ENCODE assay signal across 1 cellular context in genomic region chr14:70473825-70474224, GRCh38.
A peak's percentile ranks its signal among the peaks of the same experiment; 100 is the strongest.
TF ChIP-seq lines count a peak whose summit lies in the region.

No MANE protein-coding gene starts in this region.

TF ChIP-seq in GM12878, 131 proteins besides CTCF, POLR2A, EP300 and RAD21:
- TF ChIP-seq BCL11A (IDR thresholded peaks at IDR 0.05; ENCODE audit: low read depth, low read length) (peak; percentile 47; the same call in 1 of the 2 replicates), FOXM1 (IDR thresholded peaks at IDR 0.05; ENCODE audit: low read depth, low read length) (peak; percentile 34; the same call in 1 of the 2 replicates), ZNF687 (IDR thresholded peaks at IDR 0.05) (no peak), MTA2 (IDR thresholded peaks at IDR 0.05; ENCODE audit: low read depth) (peak; percentile 54; the same call in 1 of the 2 replicates), RUNX3 (IDR thresholded peaks at IDR 0.05; ENCODE audit: low read length) (peak; percentile 28; the same call in 1 of the 2 replicates), JUNB (IDR thresholded peaks at IDR 0.05) (peak; percentile 91), RELB (IDR thresholded peaks at IDR 0.05; ENCODE audit: low read depth) (peak; percentile 33; the same call in 1 of the 2 replicates), BCL3 (IDR thresholded peaks at IDR 0.05; ENCODE audit: borderline replicate concordance, insufficient read depth, low read depth, low read length, poor library complexity, severe bottlenecking) (peak; percentile 27), NFIC (IDR thresholded peaks at IDR 0.05; ENCODE audit: low read depth, low read length) (peak; percentile 47; the same call in 1 of the 2 replicates), CREM (IDR thresholded peaks at IDR 0.05; ENCODE audit: low read depth) (peak; percentile 78), BMI1 (IDR thresholded peaks at IDR 0.05; ENCODE audit: borderline replicate concordance) (0 out of 2 replicates have a peak, but pooled peaks have one; percentile 28), IRF4 (IDR thresholded peaks at IDR 0.05; ENCODE audit: low read depth, low read length) (peak; percentile 61; the same call in 1 of the 2 replicates), REST (IDR thresholded peaks at IDR 0.05; ENCODE audit: low read depth, low read length) (no peak), ATF2 (IDR thresholded peaks at IDR 0.05; ENCODE audit: low read length) (0 out of 2 replicates have a peak, but pooled peaks have one; percentile 28), ZBTB40 (IDR thresholded peaks at IDR 0.05; ENCODE audit: borderline replicate concordance) (no peak), CREB1 (IDR thresholded peaks at IDR 0.05; ENCODE audit: low read depth) (peak; percentile 49; the same call in 1 of the 2 replicates), ATF7 (IDR thresholded peaks at IDR 0.05; ENCODE audit: low read depth) (peak; percentile 45), RELA (IDR thresholded peaks at IDR 0.05; ENCODE audit: borderline replicate concordance, partially characterized antibody) (no peak)
